7 cellular contexts compared by ENCODE assay signal in the genomic region with DNA sequence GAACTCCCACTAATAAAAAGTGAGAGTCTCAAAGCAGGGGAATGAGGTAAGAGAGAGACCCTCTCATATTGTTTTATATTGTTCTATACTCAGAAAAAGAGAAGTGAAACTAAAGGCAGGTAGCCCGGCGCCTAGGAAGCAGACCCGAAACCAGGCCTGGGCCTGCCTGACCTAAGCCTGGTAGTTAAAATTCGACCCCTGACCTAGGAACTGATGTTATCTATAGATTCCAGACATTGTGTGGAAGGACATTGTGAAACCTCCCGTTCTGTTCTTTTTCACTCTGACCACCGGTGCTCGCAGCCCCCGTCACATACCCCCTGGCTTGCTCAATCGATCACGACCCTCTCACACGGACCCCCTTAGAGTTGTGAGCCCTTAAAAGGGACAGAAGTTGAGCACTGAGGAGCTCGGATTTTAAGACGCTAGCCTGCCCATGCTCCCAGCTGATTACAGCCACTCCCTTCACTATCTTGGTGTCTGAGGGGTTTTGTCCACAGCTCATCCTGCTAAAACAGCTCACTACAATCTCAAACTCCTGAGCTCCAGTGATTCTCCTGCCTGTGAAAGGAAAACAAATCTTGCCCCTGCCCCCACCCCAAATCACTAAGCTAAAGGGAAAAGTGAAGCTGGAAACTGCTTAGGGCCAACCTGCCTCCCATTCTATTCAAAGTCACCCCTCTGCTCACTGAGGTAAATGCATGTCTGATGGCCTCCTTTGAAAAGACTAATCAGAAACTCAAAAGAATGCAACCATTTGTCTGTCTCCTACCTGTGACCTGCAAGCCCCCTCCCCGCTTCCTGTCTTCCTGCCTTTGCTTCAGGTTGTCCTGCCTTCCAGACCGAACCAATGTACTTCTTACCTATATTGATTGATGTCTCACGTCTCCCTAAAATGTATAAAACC. TPM values are rescaled to one million over a fixed set of nuclear protein-coding genes. Genes with fewer than 3 reads are reported as not detected.
"Had no signal": no experiment of that assay in that cellular context is flagged by ENCODE, and none has a peak within 500 bp of the region (broad histone marks: within the 10 kb centered on the region; RNA-seq: fewer than 3 reads in every experiment).

No MANE protein-coding gene starts in this region.

RNA-seq across cellular contexts. Expression of a gene that starts 11.9 kb away (rescaled TPM):
- total RNA-seq: activated CD4-positive, alpha-beta memory T cell treated with anti-CD3 and anti-CD28 coated beads, Interleukin-2, amount 10 ng/mL, durations not matched to agents 7 days and 5 days; dermis blood vessel endothelial cell; glomerular endothelial cell; lung microvascular endothelial cell; osteocyte; vagina had no signal
- polyA plus RNA-seq: neural cell had no signal
